ENCODE assay signal across 8 cellular contexts in the genomic region with DNA sequence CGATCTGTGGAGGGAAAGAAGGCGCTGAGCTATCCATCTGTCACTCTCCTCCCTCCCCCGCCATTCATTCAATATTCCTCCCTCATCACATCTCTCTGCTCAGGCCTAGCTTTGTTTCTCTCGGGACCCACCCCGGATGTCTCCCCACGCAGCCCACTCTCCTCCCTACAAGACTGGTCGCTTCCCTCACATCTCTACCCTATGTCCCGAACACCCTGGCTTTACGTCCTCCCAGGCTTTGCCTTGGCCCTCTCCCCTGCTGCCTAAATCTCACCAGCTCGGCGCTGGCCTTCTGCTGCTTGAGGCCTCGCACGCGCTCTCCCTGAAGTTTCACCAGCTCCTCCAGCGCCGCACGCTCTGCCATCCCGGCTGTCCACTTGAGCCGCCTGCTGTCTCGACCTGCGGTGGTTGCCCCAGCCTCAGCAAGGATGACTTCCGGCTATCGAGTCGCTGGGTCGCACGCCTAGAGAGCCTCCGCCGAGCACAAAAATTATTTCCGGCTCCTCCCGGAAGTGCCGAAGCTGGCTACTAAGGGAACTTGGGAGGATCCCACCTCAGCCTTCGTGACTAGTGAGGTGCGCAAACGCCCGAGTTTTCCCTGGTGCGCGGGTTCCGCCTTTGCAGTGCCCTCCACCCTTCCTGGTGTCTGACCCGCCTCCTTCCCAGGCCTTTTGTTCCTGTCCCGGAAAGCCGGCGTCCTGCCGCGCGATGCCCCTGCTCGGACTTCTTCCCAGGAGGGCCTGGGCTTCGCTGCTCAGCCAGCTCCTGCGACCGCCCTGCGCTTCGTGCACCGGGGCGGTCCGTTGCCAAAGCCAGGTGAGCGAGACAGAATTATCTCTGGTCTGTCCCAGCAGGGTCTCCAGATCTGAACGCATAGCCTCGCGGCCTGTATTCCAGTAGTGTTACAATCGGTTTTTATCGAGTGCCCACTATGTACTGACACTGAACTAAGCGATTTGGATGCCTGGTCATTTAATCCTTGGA. TPM values are rescaled to one million over a fixed set of nuclear protein-coding genes. Genes with fewer than 3 reads are reported as not detected.
DNase-seq lines count a peak whose midpoint lies in the region; ATAC-seq and TF ChIP-seq lines count a peak whose summit lies in the region.

A gene with protein sequence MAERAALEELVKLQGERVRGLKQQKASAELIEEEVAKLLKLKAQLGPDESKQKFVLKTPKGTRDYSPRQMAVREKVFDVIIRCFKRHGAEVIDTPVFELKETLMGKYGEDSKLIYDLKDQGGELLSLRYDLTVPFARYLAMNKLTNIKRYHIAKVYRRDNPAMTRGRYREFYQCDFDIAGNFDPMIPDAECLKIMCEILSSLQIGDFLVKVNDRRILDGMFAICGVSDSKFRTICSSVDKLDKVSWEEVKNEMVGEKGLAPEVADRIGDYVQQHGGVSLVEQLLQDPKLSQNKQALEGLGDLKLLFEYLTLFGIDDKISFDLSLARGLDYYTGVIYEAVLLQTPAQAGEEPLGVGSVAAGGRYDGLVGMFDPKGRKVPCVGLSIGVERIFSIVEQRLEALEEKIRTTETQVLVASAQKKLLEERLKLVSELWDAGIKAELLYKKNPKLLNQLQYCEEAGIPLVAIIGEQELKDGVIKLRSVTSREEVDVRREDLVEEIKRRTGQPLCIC (minus strand): TSS at position 430 of the 984 bp plus-strand sequence. CDS start 66 bp downstream, at position 364.
A gene with protein sequence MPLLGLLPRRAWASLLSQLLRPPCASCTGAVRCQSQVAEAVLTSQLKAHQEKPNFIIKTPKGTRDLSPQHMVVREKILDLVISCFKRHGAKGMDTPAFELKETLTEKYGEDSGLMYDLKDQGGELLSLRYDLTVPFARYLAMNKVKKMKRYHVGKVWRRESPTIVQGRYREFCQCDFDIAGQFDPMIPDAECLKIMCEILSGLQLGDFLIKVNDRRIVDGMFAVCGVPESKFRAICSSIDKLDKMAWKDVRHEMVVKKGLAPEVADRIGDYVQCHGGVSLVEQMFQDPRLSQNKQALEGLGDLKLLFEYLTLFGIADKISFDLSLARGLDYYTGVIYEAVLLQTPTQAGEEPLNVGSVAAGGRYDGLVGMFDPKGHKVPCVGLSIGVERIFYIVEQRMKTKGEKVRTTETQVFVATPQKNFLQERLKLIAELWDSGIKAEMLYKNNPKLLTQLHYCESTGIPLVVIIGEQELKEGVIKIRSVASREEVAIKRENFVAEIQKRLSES (plus strand): TSS at position 515 of the 984 bp plus-strand sequence. CDS start 194 bp downstream, at position 709.

- H3K27me3 Mint-ChIP-seq in T-helper 17 cell = no peaks in the 10 kb centered on the region

- no peaks in the 10 kb centered on the region for H3K27me3 ChIP-seq in prostate gland (replicated peaks; ENCODE audit: insufficient read depth)

- H3K27ac Mint-ChIP-seq in T-helper 17 cell = peak within 1 kb of the TSS; percentile 98

- under 1% methylated on average over 54 of the region's 61 CpGs for WGBS in prostate gland
- under 1% methylated on average over 61 of the region's 61 CpGs for WGBS in urinary bladder

- peak within 1 kb of the TSS; percentile 49 to 54 for H3K4me3 ChIP-seq in prostate gland
- peak within 1 kb of the TSS; percentile 66 for H3K4me3 ChIP-seq in urinary bladder (ENCODE audit: low read depth, low read length)

- in situ Hi-C loops in GM13977 (cut with MboI; ENCODE audit: low pct_unique_long_range_greater_than_20kb, low sequenced_read_pairs, unreplicated experiment) = no loop called here

- DNase-seq in GM13977 (ENCODE audit: low spot score) = peak; percentile 90
- DNase-seq in NCI-H146 treated with DMSO at 0.1 percent for 48 hours (lab: John Stamatoyannopoulos, UW; ENCODE audit: unreplicated experiment) = peak; percentile 72
- peak; percentile 65 to 73 (median 66) for DNase-seq in T-helper 17 cell
- peak; percentile 91 for DNase-seq in left ventricle myocardium superior
- DNase-seq in prostate gland (ENCODE audit: low spot score) = peak; percentile 88

- TF ChIP-seq POLR2A in prostate gland (IDR thresholded peaks at IDR 0.05) = peak; percentile 10

- H3K4me1 ChIP-seq in prostate gland (replicated peaks) (no peaks in the 10 kb centered on the region), urinary bladder (ENCODE audit: insufficient read depth) (no peaks in the 10 kb centered on the region)

- H3K9me3 ChIP-seq in T-helper 17 cell (ENCODE audit: control insufficient read depth, low read length, poor library complexity, severe bottlenecking) (no peaks in the 10 kb centered on the region), prostate gland (no peaks in the 10 kb centered on the region)

- peaks cover 0 to 11% of the 10 kb centered on the region in 2 donors for H3K36me3 ChIP-seq in prostate gland
- H3K36me3 ChIP-seq in urinary bladder (ENCODE audit: insufficient read depth) = peaks cover 1% of the 10 kb centered on the region

- H3K36me3 Mint-ChIP-seq in T-helper 17 cell (ENCODE audit: low read depth) = peaks cover 4% of the 10 kb centered on the region

- H3K4me1 Mint-ChIP-seq in T-helper 17 cell = peaks cover 25% of the 10 kb centered on the region

- peak within 1 kb of the TSS; percentile 88 for H3K27ac ChIP-seq in angular gyrus (ENCODE audit: low read depth, low read length)
- H3K27ac ChIP-seq in prostate gland = peak within 1 kb of the TSS; percentile 56 to 66
- peak within 1 kb of the TSS; percentile 38 for H3K27ac ChIP-seq in urinary bladder (ENCODE audit: low read depth)

- TF ChIP-seq CTCF in GM13977 (IDR thresholded peaks at IDR 0.05; ENCODE audit: extremely low read depth, insufficient read depth, missing control alignments) (peak; percentile 1), prostate gland (IDR thresholded peaks at IDR 0.05) (no peak)

- peak within 1 kb of the TSS; percentile 100 for H3K4me3 Mint-ChIP-seq in T-helper 17 cell

- ATAC-seq in HG02870 (IDR thresholded peaks at IDR 0.05; ENCODE audit: unreplicated experiment) = peak; percentile 98
- peak; percentile 96 for ATAC-seq in T-helper 17 cell
- ATAC-seq in left ventricle myocardium superior = peak; percentile 98

- intact Hi-C loops in left ventricle myocardium superior (cut with micrococcal nuclease) (no loop called here), prostate gland (cut with DNase I) (no loop called here)

RNA-seq across cellular contexts. Expression of the first gene that starts in this region (rescaled TPM):
- 10 to 100 TPM; 44.8 to 49.3 TPM for total RNA-seq in T-helper 17 cell
- total RNA-seq in left ventricle myocardium superior = 36.7 TPM
- total RNA-seq in prostate gland = 10 to 100 TPM; 37.3 to 54.3 TPM
- total RNA-seq in urinary bladder = 31.9 TPM
- 50.5 TPM for polyA plus RNA-seq in urinary bladder

RNA-seq across cellular contexts. Expression of the second gene that starts in this region (rescaled TPM):
- total RNA-seq in T-helper 17 cell (10 to 100 TPM; 33.5 to 34.9 TPM), left ventricle myocardium superior (27.9 TPM), prostate gland (10 to 100 TPM; 23.9 to 28.1 TPM), urinary bladder (28.1 TPM)
- 24.9 TPM for polyA plus RNA-seq in urinary bladder

Comparison
In these comparisons a context has a peak if more than half of its experiments do, and no peak if none do; other contexts are left out.
1. Peak in every context shown above with its lines: DNase-seq, ATAC-seq, H3K4me3 ChIP-seq and H3K27ac ChIP-seq.
2. H3K27ac ChIP-seq: peak in every context shown above with its lines; median percentile 88 in angular gyrus; 61 in prostate gland; 38 in urinary bladder.